ENCODE assay signal across 8 cellular contexts in the genomic region with DNA sequence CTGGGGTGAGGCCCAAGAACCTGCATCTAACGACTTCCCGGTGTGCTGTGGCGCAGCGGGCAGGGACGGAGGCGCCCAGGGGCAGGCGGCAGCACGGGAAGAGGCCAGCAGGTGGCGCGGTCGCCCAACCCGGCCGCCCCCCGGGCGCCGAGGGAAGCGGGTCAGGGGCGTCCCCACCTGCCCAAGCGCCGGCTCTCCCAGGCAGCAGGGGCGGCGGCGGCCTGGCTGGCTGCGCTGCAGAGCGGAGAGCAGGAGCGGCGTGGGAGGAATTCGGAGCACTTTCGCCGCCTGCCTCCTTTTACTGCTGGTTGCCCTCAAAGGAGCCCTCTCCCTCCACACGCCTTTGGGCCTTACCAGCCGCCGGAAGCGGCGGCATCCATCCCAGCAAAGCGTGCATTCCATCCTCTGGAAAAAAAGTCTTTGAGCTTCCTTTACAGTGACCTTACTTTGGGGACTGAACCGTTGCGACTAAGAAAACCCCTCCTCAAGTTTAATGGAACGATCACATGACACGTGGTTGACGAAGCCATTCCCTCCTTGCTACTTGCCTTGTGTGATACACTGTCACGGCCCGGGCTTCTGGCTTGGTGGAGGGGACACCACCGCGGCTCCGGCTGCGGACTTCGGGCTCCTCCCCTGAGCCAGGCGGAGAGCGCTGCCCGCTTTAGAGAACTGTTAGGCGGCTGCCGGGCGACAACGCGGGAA.
DNase-seq lines count a peak whose midpoint lies in the region; ATAC-seq and TF ChIP-seq lines count a peak whose summit lies in the region.

No MANE protein-coding gene starts in this region.

- H3K4me1 ChIP-seq in prostate gland (replicated peaks): no peaks in the 10 kb centered on the region
- H3K4me1 ChIP-seq in urinary bladder (ENCODE audit: insufficient read depth): no peaks in the 10 kb centered on the region

- WGBS in prostate gland: 6% methylated on average over 46 of the region's 56 CpGs
- 6% methylated on average over 56 of the region's 56 CpGs for WGBS in urinary bladder

- H3K9me3 Mint-ChIP-seq in activated naive CD4-positive, alpha-beta T cell treated with anti-CD3 and anti-CD28 coated beads, Interleukin-2, amount 50 U/mL, for 72 hours: no peaks in the 10 kb centered on the region

- H3K36me3 ChIP-seq in prostate gland: no peaks in the 10 kb centered on the region
- H3K36me3 ChIP-seq in urinary bladder (ENCODE audit: insufficient read depth): no peaks in the 10 kb centered on the region

- ATAC-seq in GM19023 (IDR thresholded peaks at IDR 0.05; ENCODE audit: unreplicated experiment): peak; percentile 72
- peak; percentile 33 for ATAC-seq in HG03378 (IDR thresholded peaks at IDR 0.05; ENCODE audit: unreplicated experiment)
- peak; percentile 82 to 83 for ATAC-seq in activated naive CD4-positive, alpha-beta T cell treated with anti-CD3 and anti-CD28 coated beads, Interleukin-2, amount 50 U/mL, for 72 hours
- ATAC-seq in left cardiac atrium: peak; percentile 93 to 94

- peak; percentile 61 to 83 (median 75) for TF ChIP-seq CTCF in prostate gland (IDR thresholded peaks at IDR 0.05)

- DNase-seq in ACHN: peak; percentile 41
- peak; percentile 46 for DNase-seq in SK-MEL-5 (ENCODE audit: low read depth, low spot score)
- DNase-seq in activated naive CD4-positive, alpha-beta T cell treated with anti-CD3 and anti-CD28 coated beads, Interleukin-2, amount 50 U/mL, for 72 hours (ENCODE audit: low spot score in 2 of 2): peak; percentile 85 to 89
- DNase-seq in left cardiac atrium: peak; percentile 58
- DNase-seq in prostate gland (ENCODE audit: low spot score): peak; percentile 30

- peak overlapping the region; percentile 14 to 26 for H3K4me3 ChIP-seq in prostate gland
- H3K4me3 ChIP-seq in urinary bladder (ENCODE audit: low read depth, low read length): peak overlapping the region; percentile 23

- intact Hi-C loops in left cardiac atrium (cut with DNase I) (loop anchor here (2.0 to 10.0 kb wide), 4 partner anchors 57 to 177 kb away; no protein-coding TSS in a partner anchor), prostate gland (cut with DNase I) (loop anchor here (2.0 kb wide), 1 partner anchor 177 kb away; no protein-coding TSS in a partner anchor)

- H3K36me3 Mint-ChIP-seq in activated naive CD4-positive, alpha-beta T cell treated with anti-CD3 and anti-CD28 coated beads, Interleukin-2, amount 50 U/mL, for 72 hours: no peaks in the 10 kb centered on the region

- H3K27me3 ChIP-seq in prostate gland (replicated peaks; ENCODE audit: insufficient read depth): no peaks in the 10 kb centered on the region

- in situ Hi-C loops in ACHN (cut with HindIII; ENCODE audit: low pct_ligation_motif_present, low pct_unique_long_range_greater_than_20kb, low sequenced_read_pairs) (no loop called here), SK-MEL-5 (cut with HindIII; ENCODE audit: low pct_unique_long_range_greater_than_20kb, low sequenced_read_pairs) (no loop called here)

- TF ChIP-seq POLR2A in prostate gland (IDR thresholded peaks at IDR 0.05): no peak

- H3K27ac ChIP-seq in prostate gland (no peak overlapping the region), urinary bladder (ENCODE audit: low read depth) (no peak overlapping the region)

- H3K9me3 ChIP-seq in prostate gland: no peaks in the 10 kb centered on the region

- peak overlapping the region; percentile 88 to 91 for H3K27ac Mint-ChIP-seq in activated naive CD4-positive, alpha-beta T cell treated with anti-CD3 and anti-CD28 coated beads, Interleukin-2, amount 50 U/mL, for 72 hours

Comparison
In these comparisons a context has a peak if more than half of its experiments do, and no peak if none do; other contexts are left out.
1. DNase-seq: peak in every context shown above with its lines; median percentile 87 in activated naive CD4-positive, alpha-beta T cell treated with anti-CD3 and anti-CD28 coated beads, Interleukin-2, amount 50 U/mL, for 72 hours; 58 in left cardiac atrium; 46 in SK-MEL-5; 41 in ACHN; 30 in prostate gland.
2. ATAC-seq: peak in every context shown above with its lines; median percentile 94 in left cardiac atrium; 82 in activated naive CD4-positive, alpha-beta T cell treated with anti-CD3 and anti-CD28 coated beads, Interleukin-2, amount 50 U/mL, for 72 hours; 72 in GM19023; 33 in HG03378.